In the genomic region with DNA sequence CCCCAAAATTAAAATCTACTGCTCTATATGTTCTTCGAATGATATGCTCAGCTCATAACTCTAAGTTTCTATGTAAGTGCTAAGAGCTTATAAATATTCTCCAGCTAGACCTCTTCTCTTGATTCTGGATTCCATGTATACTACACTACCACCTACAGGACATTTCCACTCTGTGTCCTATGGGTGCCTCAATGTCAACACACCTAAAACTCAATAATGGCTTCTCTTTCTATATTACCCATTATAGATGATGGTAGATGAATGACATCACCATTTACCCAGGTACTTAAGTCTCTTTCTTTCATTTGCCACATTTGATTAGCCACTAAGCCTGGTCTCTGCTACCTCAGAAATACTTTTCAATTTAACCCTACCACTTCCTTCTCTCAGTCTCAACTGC, we compare ENCODE assay signal across 9 cellular contexts. TPM values are rescaled to one million over a fixed set of nuclear protein-coding genes. Genes with fewer than 3 reads are reported as not detected.
DNase-seq lines count a peak whose midpoint lies in the region; ATAC-seq, FAIRE-seq and TF ChIP-seq lines count a peak whose summit lies in the region.
"Had no signal": no experiment of that assay in that cellular context is flagged by ENCODE, and none has a peak within 500 bp of the region (broad histone marks: within the 10 kb centered on the region; RNA-seq: fewer than 3 reads in every experiment).

No MANE protein-coding gene starts in this region.

- peak; percentile 76 to 91; a peak in 5 of 6 replicates for ATAC-seq in A549
- ATAC-seq in esophagus mucosa: peak; percentile 70
- no peak for ATAC-seq in GM21786 (IDR thresholded peaks at IDR 0.05; ENCODE audit: unreplicated experiment)
- ATAC-seq in GM19463 (IDR thresholded peaks at IDR 0.05; ENCODE audit: unreplicated experiment): no peak

- no peak overlapping the region; a peak in 2 of 6 replicates for H3K27ac ChIP-seq in A549

- H3K9me3 ChIP-seq in A549: peaks cover 4% of the 10 kb centered on the region; the same call in 1 of the 3 replicates

- peak; percentile 57 to 67 for TF ChIP-seq RAD21 in A549 (conservative IDR thresholded peaks at IDR 0.05 in 1 of 2, IDR thresholded peaks at IDR 0.05 in 1 of 2)

- POLR2A ChIA-PET in A549 (lab: Yijun Ruan, JAX): interaction anchor here (0.7 kb wide), 1 partner anchor 96 kb away, joined by 4 read pairs; a partner anchor contains a TSS

- H3K4me2 ChIP-seq in A549: no peak overlapping the region

- no peaks in the 10 kb centered on the region for H3K36me3 Mint-ChIP-seq in endothelial cell (ENCODE audit: low read depth, unreplicated experiment)

- H3K4me1 ChIP-seq in A549: peaks cover 17% of the 10 kb centered on the region

- H3K27me3 Mint-ChIP-seq in endothelial cell (ENCODE audit: unreplicated experiment): peaks cover 1% of the 10 kb centered on the region

- TF ChIP-seq POLR2A in A549 (IDR thresholded peaks at IDR 0.05; ENCODE audit: low read length) (no peak), GM12892 (IDR thresholded peaks at IDR 0.05; ENCODE audit: low read depth, low read length) (no peak)

- no peak overlapping the region for H3K4me3 Mint-ChIP-seq in endothelial cell (ENCODE audit: unreplicated experiment)

- peaks cover 16% of the 10 kb centered on the region for H3K4me1 Mint-ChIP-seq in endothelial cell (ENCODE audit: unreplicated experiment)

- DNase-seq in A549 (ENCODE audit: low read depth in 1 of 2, low spot score in 1 of 2) (peak in 1 of 2 experiments; percentile 62), GM12892 (ENCODE audit: insufficient read length) (no peak), NCI-H748 treated with DMSO at 0.1 percent for 48 hours (lab: John Stamatoyannopoulos, UW) (peak; percentile 52), endothelial cell (ENCODE audit: low spot score) (no peak), DMS114 treated with DMSO at 0.1 percent for 48 hours (lab: John Stamatoyannopoulos, UW; ENCODE audit: unreplicated experiment) (no peak)
- DNase-seq: SHP77 treated with DMSO at 0.1 percent for 48 hours had no signal

- FAIRE-seq in A549 (lab: Jason Lieb, UNC) (no peak), GM12892 (lab: Jason Lieb, UNC) (peak; percentile 50)

- TF ChIP-seq CTCF in A549 (IDR thresholded peaks at IDR 0.05) (peak; percentile 44; the same call in 2 of the 3 replicates), endothelial cell (IDR thresholded peaks at IDR 0.05; ENCODE audit: unreplicated experiment) (no peak)

- no peak overlapping the region for H3K27ac Mint-ChIP-seq in endothelial cell (ENCODE audit: unreplicated experiment)

- H3K4me3 ChIP-seq in A549: no peak overlapping the region

- no peaks in the 10 kb centered on the region for H3K9me3 Mint-ChIP-seq in endothelial cell (ENCODE audit: unreplicated experiment)

- no peak for TF ChIP-seq EP300 in A549 (IDR thresholded peaks at IDR 0.05)

- CTCF ChIA-PET in A549 (lab: Yijun Ruan, JAX): interaction anchor here (0.5 to 1.2 kb wide), 6 partner anchors 21 to 1382 kb away, joined by 3 to 7 read pairs (median 4); no protein-coding TSS in a partner anchor

- 2% methylated on average over 1 of the region's 1 CpG for whole genome bisulfite sequencing in A549 (ENCODE audit: missing lambda C conversion rate)

TF ChIP-seq in A549, 52 proteins besides CTCF, POLR2A, EP300 and RAD21:
- TF ChIP-seq SMC3 (IDR thresholded peaks at IDR 0.05): peak; percentile 43; the same call in 1 of the 3 replicates
- no peak for TF ChIP-seq BHLHE40 (IDR thresholded peaks at IDR 0.05; ENCODE audit: low read depth, low read length)

RNA-seq across cellular contexts. Expression of a gene that starts 41.3 kb away (rescaled TPM):
- polyA plus RNA-seq in A549 (2011; rRNA removed) (1.7 and 2.0 TPM in 2 replicates), A549 (2017; fragmentation: RNase III; extraction: RNeasy Plus Mini Kit Qiagen cat#74134 plus additional on column Dnase treatment) (0.97 to 1.0 TPM (median 0.98 TPM) in 3 replicates)
- 0.69 and 0.89 TPM in 2 replicates for polyA plus RNA-seq in A549 (2012; cell fraction: cytosol; rRNA removed)
- polyA plus RNA-seq in A549 (2012; cell fraction: nucleus; rRNA removed): 2.6 and 2.9 TPM in 2 replicates
- 1.2 TPM in 2 replicates for polyA minus RNA-seq in A549 (2011; rRNA and poly(A)+ RNA removed)
- 2.2 TPM for polyA plus RNA-seq in GM12892 (2012; ENCODE audit: missing spikeins)
- total RNA-seq in esophagus mucosa (0.60 TPM), endothelial cell (ENCODE audit: unreplicated experiment) (1.1 TPM)

Comparison
In these comparisons a context has a peak if more than half of its experiments do, and no peak if none do; other contexts are left out.
1. ATAC-seq: peak in A549 (2 of 2) and esophagus mucosa (single experiment); none in GM21786 (single experiment) and GM19463 (single experiment).